In the genomic region with DNA sequence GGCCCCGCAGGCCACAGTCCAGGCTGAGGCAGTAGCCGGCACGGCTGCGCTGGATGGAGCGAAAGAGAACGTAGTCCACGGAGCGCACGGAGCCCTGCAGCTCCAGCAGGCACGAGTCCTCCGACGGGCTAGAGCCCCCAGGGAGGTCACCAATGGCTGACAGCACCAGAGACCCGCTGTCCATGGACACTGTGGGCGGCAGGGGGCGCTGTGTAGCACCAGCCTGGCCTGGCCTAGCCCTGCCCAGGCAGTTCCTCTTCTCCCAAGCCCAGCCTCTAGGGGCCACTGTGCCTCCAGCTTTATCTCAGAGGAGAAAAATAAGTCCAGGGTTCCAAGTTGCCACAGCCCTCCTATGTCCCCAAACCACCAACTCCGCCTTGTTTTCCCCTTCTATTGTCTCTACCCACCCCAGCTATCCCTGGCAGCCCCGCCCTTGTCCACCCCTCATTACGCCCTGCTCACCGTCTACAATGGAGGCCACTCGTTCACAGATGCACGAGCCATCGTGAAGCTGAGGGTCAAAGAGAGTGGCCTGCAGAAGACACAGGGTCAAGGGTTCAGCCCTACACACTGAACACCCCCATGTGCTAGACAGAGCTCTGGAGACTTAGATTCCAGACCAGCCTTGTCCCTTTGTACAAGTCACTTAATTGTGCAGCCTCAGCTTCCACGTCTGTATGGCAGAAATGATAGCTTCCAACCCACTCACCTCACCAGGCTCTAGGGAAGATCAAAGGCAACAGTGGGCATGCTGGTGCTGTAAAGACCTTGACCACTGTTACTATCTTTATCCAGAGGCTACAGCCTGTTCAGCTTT, we compare ENCODE assay signal across 8 cellular contexts. TPM values are rescaled to one million over a fixed set of nuclear protein-coding genes. Genes with fewer than 3 reads are reported as not detected.
A peak's percentile ranks its signal among the peaks of the same experiment; 100 is the strongest.
DNase-seq lines count a peak whose midpoint lies in the region; ATAC-seq and TF ChIP-seq lines count a peak whose summit lies in the region.

No MANE protein-coding gene starts in this region.

- peaks cover 10 to 33% (median 19%) of the 10 kb centered on the region in 4 donors for H3K36me3 ChIP-seq in esophagus muscularis mucosa

- H3K27me3 Mint-ChIP-seq in activated T-cell treated with anti-CD3 and anti-CD28 coated beads, Interleukin-2, amount 50 U/mL, for 4 hours (ENCODE audit: low read depth), result no peaks in the 10 kb centered on the region
- H3K27me3 Mint-ChIP-seq in naive B cell, result no peaks in the 10 kb centered on the region
- no peaks in the 10 kb centered on the region for H3K27me3 Mint-ChIP-seq in stimulated activated memory B cell treated with anti-CD40 and anti-IgM and Interleukin-4, amounts not matched to agents 10 μg/mL and 1 μg/mL and 100 μg/mL, for 72 hours

- 31% methylated on average over 5 of the region's 23 CpGs for WGBS in esophagus muscularis mucosa

- no peaks in the 10 kb centered on the region for H3K36me3 Mint-ChIP-seq in activated T-cell treated with anti-CD3 and anti-CD28 coated beads, Interleukin-2, amount 50 U/mL, for 4 hours (ENCODE audit: insufficient read depth)
- no peaks in the 10 kb centered on the region for H3K36me3 Mint-ChIP-seq in naive B cell
- peaks cover 2% of the 10 kb centered on the region for H3K36me3 Mint-ChIP-seq in stimulated activated memory B cell treated with anti-CD40 and anti-IgM and Interleukin-4, amounts not matched to agents 10 μg/mL and 1 μg/mL and 100 μg/mL, for 72 hours

- intact Hi-C loops in esophagus muscularis mucosa (cut with DNase I), result loop anchor here (2.0 kb wide), 2 partner anchors 74 to 342 kb away; no protein-coding TSS in a partner anchor

- peaks cover 27% of the 10 kb centered on the region for H3K4me1 Mint-ChIP-seq in activated T-cell treated with anti-CD3 and anti-CD28 coated beads, Interleukin-2, amount 50 U/mL, for 4 hours (ENCODE audit: low read depth)
- H3K4me1 Mint-ChIP-seq in naive B cell, result peaks cover 25 to 35% (median 28%) of the 10 kb centered on the region in 3 donors
- peaks cover 43% of the 10 kb centered on the region for H3K4me1 Mint-ChIP-seq in stimulated activated memory B cell treated with anti-CD40 and anti-IgM and Interleukin-4, amounts not matched to agents 10 μg/mL and 1 μg/mL and 100 μg/mL, for 72 hours

- TF ChIP-seq POLR2A in esophagus muscularis mucosa (IDR thresholded peaks at IDR 0.05; ENCODE audit: low read depth), result no peak

- no peaks in the 10 kb centered on the region for H3K9me3 Mint-ChIP-seq in activated T-cell treated with anti-CD3 and anti-CD28 coated beads, Interleukin-2, amount 50 U/mL, for 4 hours
- no peaks in the 10 kb centered on the region for H3K9me3 Mint-ChIP-seq in naive B cell
- H3K9me3 Mint-ChIP-seq in stimulated activated memory B cell treated with anti-CD40 and anti-IgM and Interleukin-4, amounts not matched to agents 10 μg/mL and 1 μg/mL and 100 μg/mL, for 72 hours, result no peaks in the 10 kb centered on the region

- no peaks in the 10 kb centered on the region for H3K27me3 ChIP-seq in esophagus muscularis mucosa

- TF ChIP-seq CTCF in esophagus muscularis mucosa (IDR thresholded peaks at IDR 0.05), result peak; percentile 98 to 100 (median 99)

- peaks cover 25 to 51% (median 38%) of the 10 kb centered on the region in 4 donors for H3K4me1 ChIP-seq in esophagus muscularis mucosa

- TF ChIP-seq EP300 in esophagus muscularis mucosa (IDR thresholded peaks at IDR 0.05), result no peak

- no peaks in the 10 kb centered on the region for H3K9me3 ChIP-seq in esophagus muscularis mucosa

- peak overlapping the region in 3 of 6 donors; percentile 26 to 93 (median 54) for H3K27ac Mint-ChIP-seq in naive B cell
- peak overlapping the region; percentile 84 for H3K27ac Mint-ChIP-seq in stimulated activated memory B cell treated with anti-CD40 and anti-IgM and Interleukin-4, amounts not matched to agents 10 μg/mL and 1 μg/mL and 100 μg/mL, for 72 hours

- peak overlapping the region; percentile 62 to 69 (median 67) for H3K27ac ChIP-seq in esophagus muscularis mucosa (replicated peaks in 1 of 4)

- peak overlapping the region; percentile 71 for H3K4me3 Mint-ChIP-seq in activated T-cell treated with anti-CD3 and anti-CD28 coated beads, Interleukin-2, amount 50 U/mL, for 4 hours
- H3K4me3 Mint-ChIP-seq in naive B cell, result peak overlapping the region; percentile 49 to 86 (median 77)
- peak overlapping the region; percentile 67 for H3K4me3 Mint-ChIP-seq in stimulated activated memory B cell treated with anti-CD40 and anti-IgM and Interleukin-4, amounts not matched to agents 10 μg/mL and 1 μg/mL and 100 μg/mL, for 72 hours

- DNase-seq in DMS79 (lab: John Stamatoyannopoulos, UW), result peak; percentile 77
- DNase-seq in KG1 (lab: John Stamatoyannopoulos, UW), result peak; percentile 87
- peak; percentile 97 for DNase-seq in activated T-cell treated with anti-CD3 and anti-CD28 coated beads, Interleukin-2, amount 50 U/mL, for 4 hours
- peak; percentile 97 for DNase-seq in esophagus muscularis mucosa (ENCODE audit: extremely low spot score)
- DNase-seq in naive B cell, result peak; percentile 96

- peak; percentile 78 for ATAC-seq in GM21576 (IDR thresholded peaks at IDR 0.05; ENCODE audit: unreplicated experiment)
- ATAC-seq in activated T-cell treated with anti-CD3 and anti-CD28 coated beads, Interleukin-2, amount 50 U/mL, for 4 hours, result peak; percentile 95 to 96
- ATAC-seq in naive B cell (ENCODE audit: low read depth in 2 of 2), result peak; percentile 95 to 96
- peak; percentile 96 for ATAC-seq in stimulated activated memory B cell treated with anti-CD40 and anti-IgM and Interleukin-4, amounts not matched to agents 10 μg/mL and 1 μg/mL and 100 μg/mL, for 72 hours

- H3K4me3 ChIP-seq in esophagus muscularis mucosa, result peak overlapping the region; percentile 30 to 37 (median 34)

TF ChIP-seq in PFSK-1, 5 proteins besides CTCF, POLR2A, EP300 and RAD21:
- TF ChIP-seq FOXP2 (optimal IDR thresholded peaks at IDR 0.05; ENCODE audit: borderline replicate concordance, extremely low read depth, extremely low read length, insufficient read depth) (peak; percentile 94), POLR2AphosphoS5 (IDR thresholded peaks at IDR 0.05; ENCODE audit: low read depth, low read length) (no peak)

RNA-seq across cellular contexts. Expression of gene ENTREP3, which starts 4.4 kb away (rescaled TPM):
- 83.7 TPM for polyA plus RNA-seq in PFSK-1 (2012; ENCODE audit: insufficient read length, low read depth)
- total RNA-seq in activated T-cell treated with anti-CD3 and anti-CD28 coated beads, Interleukin-2, amount 50 U/mL, for 4 hours, result 10 to 100 TPM; 31.7 to 41.3 (median 39.8) TPM
- 10 to 100 TPM; 15.1 to 38.7 (median 22.6) TPM for total RNA-seq in esophagus muscularis mucosa
- 1 to 10 TPM in 3 of 6 donors, under 1 TPM in 3; 0.54 to 1.7 (median 1.2) TPM for polyA plus RNA-seq in naive B cell (ENCODE audit: low read depth in 6 of 6)

RNA-seq across cellular contexts. Expression of gene SCAMP3, which starts 11.3 kb away (rescaled TPM):
- polyA plus RNA-seq in PFSK-1 (2012; ENCODE audit: insufficient read length, low read depth), result 154 TPM
- 100 to 1,000 TPM; 193 to 214 (median 208) TPM for total RNA-seq in activated T-cell treated with anti-CD3 and anti-CD28 coated beads, Interleukin-2, amount 50 U/mL, for 4 hours
- total RNA-seq in esophagus muscularis mucosa, result 10 to 100 TPM; 33.6 to 56.0 (median 43.5) TPM
- 100 to 1,000 TPM; 100 to 142 (median 125) TPM for polyA plus RNA-seq in naive B cell (ENCODE audit: low read depth in 6 of 6)

RNA-seq across cellular contexts. Expression of gene CLK2, which starts 22.5 kb away (rescaled TPM):
- polyA plus RNA-seq in PFSK-1 (2012; ENCODE audit: insufficient read length, low read depth), result 56.1 TPM
- total RNA-seq in activated T-cell treated with anti-CD3 and anti-CD28 coated beads, Interleukin-2, amount 50 U/mL, for 4 hours, result 10 to 100 TPM; 64.2 to 68.4 (median 66.3) TPM
- total RNA-seq in esophagus muscularis mucosa, result 10 to 100 TPM; 17.6 to 32.0 (median 25.3) TPM
- 10 to 100 TPM; 11.6 to 28.2 (median 18.1) TPM for polyA plus RNA-seq in naive B cell (ENCODE audit: low read depth in 6 of 6)

RNA-seq across cellular contexts. Expression of gene HCN3, which starts 26.4 kb away (rescaled TPM):
- 3.0 TPM for polyA plus RNA-seq in PFSK-1 (2012; ENCODE audit: insufficient read length, low read depth)
- total RNA-seq in activated T-cell treated with anti-CD3 and anti-CD28 coated beads, Interleukin-2, amount 50 U/mL, for 4 hours, result 1 to 10 TPM; 1.1 to 1.3 (median 1.3) TPM
- total RNA-seq in esophagus muscularis mucosa, result 1 to 10 TPM; 1.0 to 2.1 (median 1.4) TPM
- polyA plus RNA-seq in naive B cell (ENCODE audit: low read depth in 6 of 6), result under 1 TPM in 2 of 6 donors, not detected in 4; 0.08 to 0.33 TPM

RNA-seq across cellular contexts. Expression of gene MTX1, which starts 42.3 kb away (rescaled TPM):
- 142 TPM for polyA plus RNA-seq in PFSK-1 (2012; ENCODE audit: insufficient read length, low read depth)
- 10 to 100 TPM; 77.4 to 88.6 (median 77.7) TPM for total RNA-seq in activated T-cell treated with anti-CD3 and anti-CD28 coated beads, Interleukin-2, amount 50 U/mL, for 4 hours
- total RNA-seq in esophagus muscularis mucosa, result 10 to 100 TPM; 34.1 to 52.8 (median 38.0) TPM
- polyA plus RNA-seq in naive B cell (ENCODE audit: low read depth in 6 of 6), result 10 to 100 TPM; 35.5 to 49.1 (median 42.0) TPM

Comparison
In these comparisons a context has a peak if more than half of its experiments do, and no peak if none do; other contexts are left out.
1. Peak in every context shown above with its lines: DNase-seq, ATAC-seq, H3K4me3 ChIP-seq and H3K27ac ChIP-seq.